ENCODE assay signal across 1 cellular context in the genomic region with DNA sequence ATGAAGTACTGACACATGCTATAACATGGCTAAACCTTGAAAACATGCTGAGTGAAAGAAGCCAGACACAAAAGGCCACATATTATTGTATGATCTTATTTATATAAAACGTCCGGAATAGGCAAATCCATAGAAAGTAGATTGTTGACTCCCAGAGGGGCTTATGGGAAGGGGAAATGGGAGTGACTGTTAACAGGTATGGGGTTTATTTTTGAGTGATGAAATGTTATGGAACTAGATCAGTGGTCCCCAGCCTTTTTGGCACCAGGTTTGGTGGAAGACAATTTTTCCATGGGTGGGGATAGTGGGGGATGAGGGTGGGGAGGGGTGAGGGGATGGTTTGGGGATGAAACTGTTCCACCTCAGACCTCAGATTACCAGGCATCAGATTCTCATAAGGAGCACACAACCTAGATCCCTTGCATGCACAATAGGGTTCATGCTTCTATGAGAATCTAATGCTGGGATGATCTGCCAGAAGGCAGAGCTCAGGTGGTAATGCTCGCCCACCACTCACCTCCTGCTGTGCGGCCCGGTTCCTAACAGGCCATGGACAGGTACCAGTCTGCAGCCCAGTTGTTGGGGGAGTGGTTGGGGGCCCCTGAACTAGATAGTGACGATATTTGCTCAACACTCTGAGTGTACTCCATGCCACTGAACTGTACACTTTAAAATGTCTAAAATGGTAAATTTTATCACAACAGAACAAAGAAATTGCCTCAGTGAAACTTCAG.
TF ChIP-seq lines count a peak whose summit lies in the region.

No MANE protein-coding gene starts in this region.

TF ChIP-seq in IMR-90, 13 proteins besides CTCF, POLR2A, EP300 and RAD21:
- TF ChIP-seq SMC3 (IDR thresholded peaks at IDR 0.05; ENCODE audit: low read depth, low read length) (no peak), FOS (IDR thresholded peaks at IDR 0.05; ENCODE audit: low read depth, low read length) (no peak), CHD1 (IDR thresholded peaks at IDR 0.05; ENCODE audit: low read depth, low read length) (no peak), RFX5 (IDR thresholded peaks at IDR 0.05; ENCODE audit: low read depth, low read length) (no peak), MAZ (IDR thresholded peaks at IDR 0.05; ENCODE audit: borderline replicate concordance, low read depth, low read length) (no peak), RCOR1 (IDR thresholded peaks at IDR 0.05; ENCODE audit: insufficient replicate concordance, low read length) (no peak), MXI1 (IDR thresholded peaks at IDR 0.05; ENCODE audit: borderline replicate concordance, low read depth, low read length) (no peak), NFE2L2 (IDR thresholded peaks at IDR 0.05; ENCODE audit: low read depth, low read length) (no peak), MAFK (IDR thresholded peaks at IDR 0.05; ENCODE audit: low read depth, low read length) (no peak), CEBPB (IDR thresholded peaks at IDR 0.05; ENCODE audit: low read depth, low read length) (no peak), BHLHE40 (IDR thresholded peaks at IDR 0.05; ENCODE audit: low read depth, low read length) (no peak)
- TF ChIP-seq, protein P1, sequence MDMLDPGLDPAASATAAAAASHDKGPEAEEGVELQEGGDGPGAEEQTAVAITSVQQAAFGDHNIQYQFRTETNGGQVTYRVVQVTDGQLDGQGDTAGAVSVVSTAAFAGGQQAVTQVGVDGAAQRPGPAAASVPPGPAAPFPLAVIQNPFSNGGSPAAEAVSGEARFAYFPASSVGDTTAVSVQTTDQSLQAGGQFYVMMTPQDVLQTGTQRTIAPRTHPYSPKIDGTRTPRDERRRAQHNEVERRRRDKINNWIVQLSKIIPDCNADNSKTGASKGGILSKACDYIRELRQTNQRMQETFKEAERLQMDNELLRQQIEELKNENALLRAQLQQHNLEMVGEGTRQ (IDR thresholded peaks at IDR 0.05; ENCODE audit: low read depth, low read length) = no peak
- TF ChIP-seq, protein P2, sequence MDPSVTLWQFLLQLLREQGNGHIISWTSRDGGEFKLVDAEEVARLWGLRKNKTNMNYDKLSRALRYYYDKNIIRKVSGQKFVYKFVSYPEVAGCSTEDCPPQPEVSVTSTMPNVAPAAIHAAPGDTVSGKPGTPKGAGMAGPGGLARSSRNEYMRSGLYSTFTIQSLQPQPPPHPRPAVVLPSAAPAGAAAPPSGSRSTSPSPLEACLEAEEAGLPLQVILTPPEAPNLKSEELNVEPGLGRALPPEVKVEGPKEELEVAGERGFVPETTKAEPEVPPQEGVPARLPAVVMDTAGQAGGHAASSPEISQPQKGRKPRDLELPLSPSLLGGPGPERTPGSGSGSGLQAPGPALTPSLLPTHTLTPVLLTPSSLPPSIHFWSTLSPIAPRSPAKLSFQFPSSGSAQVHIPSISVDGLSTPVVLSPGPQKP (IDR thresholded peaks at IDR 0.05; ENCODE audit: borderline replicate concordance, low read depth, low read length) = no peak
